In the genomic region with DNA sequence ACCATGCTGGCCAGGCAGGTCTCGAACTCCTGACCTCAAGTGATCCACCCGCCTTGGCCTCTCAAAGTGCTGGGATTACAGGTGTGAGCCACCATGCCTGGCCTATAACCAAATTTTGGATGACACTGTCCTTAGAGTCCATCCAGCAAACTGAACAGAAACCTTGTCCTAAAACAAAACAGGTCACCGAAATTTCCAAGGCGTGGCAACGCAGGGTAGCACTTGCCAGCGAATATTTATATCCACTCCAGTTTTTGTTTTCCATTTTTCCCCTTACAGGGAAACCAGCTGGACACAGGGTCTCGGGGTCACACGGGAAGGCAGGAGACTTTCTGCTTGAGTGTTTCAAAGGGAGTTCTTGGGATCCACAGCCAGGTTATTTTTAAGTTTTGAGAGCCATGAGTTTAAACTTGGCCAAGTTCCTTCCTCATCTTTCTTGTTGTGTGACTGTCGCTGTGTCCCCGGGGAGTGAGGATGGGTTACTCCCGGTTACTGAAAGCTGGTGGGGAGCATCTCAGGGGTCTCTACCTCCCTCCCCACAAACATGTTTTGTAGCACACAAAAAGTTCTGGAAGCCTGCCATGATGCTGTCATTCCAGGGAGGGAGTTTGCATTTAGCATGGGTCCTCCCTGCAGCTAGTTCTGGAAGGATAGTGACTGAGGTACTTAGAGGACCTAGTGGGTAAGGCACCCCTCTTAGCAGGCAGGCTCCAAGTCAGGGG, we compare ENCODE assay signal across 12 cellular contexts. TPM values are rescaled to one million over a fixed set of nuclear protein-coding genes. Genes with fewer than 3 reads are reported as not detected.
DNase-seq lines count a peak whose midpoint lies in the region; ATAC-seq and TF ChIP-seq lines count a peak whose summit lies in the region.
"Had no signal": no experiment of that assay in that cellular context is flagged by ENCODE, and none has a peak within 500 bp of the region (broad histone marks: within the 10 kb centered on the region; RNA-seq: fewer than 3 reads in every experiment).

No MANE protein-coding gene starts in this region.

- peak; percentile 61 for DNase-seq in PC-3
- DNase-seq in chondrocyte (ENCODE audit: low spot score) = no peak
- no peak for DNase-seq in lung (ENCODE audit: low spot score)
- peak in 1 of 2 donors; percentile 37 for DNase-seq in thyroid gland
- no peak for DNase-seq in activated CD4-positive, alpha-beta memory T cell treated with anti-CD3 and anti-CD28 coated beads, Interleukin-2, amount 10 ng/mL, durations not matched to agents 7 days and 5 days
- no peak for DNase-seq in A673 (ENCODE audit: low spot score)
- DNase-seq in posterior vena cava (ENCODE audit: low spot score) = no peak
- no peak for DNase-seq in NCI-H2081 (lab: John Stamatoyannopoulos, UW)
- DNase-seq: activated naive CD4-positive, alpha-beta T cell treated with Interleukin-2 at 50 U/mL for 16 hours; Caco-2; NCI-H524 treated with DMSO at 0.1 percent for 48 hours; stimulated activated CD4-positive, alpha-beta T cell treated with anti-CD3 and anti-CD28 coated beads, Interleukin-12 subunit alpha, Interleukin-12 subunit beta, amount 100 ng/mL, for 4 hours had no signal

- no peak for TF ChIP-seq CTCF in PC-3 (conservative IDR thresholded peaks at IDR 0.05; ENCODE audit: low read depth, low read length)
- no peak for TF ChIP-seq CTCF in chondrocyte (IDR thresholded peaks at IDR 0.05)
- no peak for TF ChIP-seq CTCF in lung (IDR thresholded peaks at IDR 0.05; ENCODE audit: control extremely low read depth, extremely low read depth)
- no peak for TF ChIP-seq CTCF in thyroid gland (IDR thresholded peaks at IDR 0.05)
- no peak for TF ChIP-seq CTCF in A673 (conservative IDR thresholded peaks at IDR 0.05; ENCODE audit: low read depth, low read length)

- no peak for TF ChIP-seq POLR2A in thyroid gland (IDR thresholded peaks at IDR 0.05)

- peaks cover 93% of the 10 kb centered on the region for H3K79me2 ChIP-seq in PC-3 (ENCODE audit: low read length)

- H3K27ac ChIP-seq in PC-3 (ENCODE audit: low read length) (peak overlapping the region; percentile 76), lung (ENCODE audit: low read depth in 1 of 2, low read length in 1 of 2) (peak overlapping the region; percentile 65 to 92), thyroid gland (peak overlapping the region; percentile 82 to 92 (median 92)), A673 (ENCODE audit: low read depth, low read length, poor library complexity, severe bottlenecking) (no peak overlapping the region)

- no peak overlapping the region for H2AFZ ChIP-seq in PC-3 (ENCODE audit: low read length)

- H3K27ac Mint-ChIP-seq in chondrocyte (ENCODE audit: unreplicated experiment) = peak overlapping the region; percentile 95
- H3K27ac Mint-ChIP-seq in activated CD4-positive, alpha-beta memory T cell treated with anti-CD3 and anti-CD28 coated beads, Interleukin-2, amount 10 ng/mL, durations not matched to agents 7 days and 5 days = no peak overlapping the region

- H3K9me2 ChIP-seq in PC-3 (replicated peaks; ENCODE audit: low read length) = no peaks in the 10 kb centered on the region

- WGBS in lung, 2 donors = 45 to 69% methylated on average over 11 of the region's 11 CpGs
- WGBS in thyroid gland, 2 donors = 45 to 51% methylated on average over 11 of the region's 11 CpGs

- H3K9me3 Mint-ChIP-seq in chondrocyte (ENCODE audit: low read depth) = no peaks in the 10 kb centered on the region
- H3K9me3 Mint-ChIP-seq in activated CD4-positive, alpha-beta memory T cell treated with anti-CD3 and anti-CD28 coated beads, Interleukin-2, amount 10 ng/mL, durations not matched to agents 7 days and 5 days = no peaks in the 10 kb centered on the region

- H3K4me3 ChIP-seq in PC-3 (ENCODE audit: low read length) (no peak overlapping the region), lung (no peak overlapping the region), thyroid gland (replicated peaks in 1 of 3) (no peak overlapping the region), A673 (ENCODE audit: low read depth, low read length, poor library complexity, severe bottlenecking) (no peak overlapping the region)

- peak; percentile 35 for ATAC-seq in PC-3
- no peak for ATAC-seq in lung (ENCODE audit: insufficient read depth, low FRiP score)

- H3K27me3 ChIP-seq in PC-3 (ENCODE audit: low read length) (no peaks in the 10 kb centered on the region), lung (ENCODE audit: control insufficient read depth, insufficient read depth) (no peaks in the 10 kb centered on the region), thyroid gland (no peaks in the 10 kb centered on the region), A673 (replicated peaks; ENCODE audit: insufficient read depth, low read depth, low read length, poor library complexity) (no peaks in the 10 kb centered on the region)

- POLR2A ChIA-PET in PC-3 (lab: Charles Lee; ENCODE audit: unreplicated experiment) = interaction anchor here (1.0 kb wide), 1 partner anchor 10 kb away, joined by 11 read pairs; no protein-coding TSS in a partner anchor
- POLR2A ChIA-PET in activated CD4-positive, alpha-beta memory T cell treated with anti-CD3 and anti-CD28 coated beads, Interleukin-2, amount 10 ng/mL, durations not matched to agents 7 days and 5 days (lab: Charles Lee) = interaction anchor here (1.3 kb wide), 1 partner anchor 9 kb away, joined by 3 read pairs; no protein-coding TSS in a partner anchor
- POLR2A ChIA-PET in A673 (lab: Charles Lee; ENCODE audit: low non-redundant PET) = no interaction called here

- H3K9ac ChIP-seq in PC-3 (ENCODE audit: low read length) = peak overlapping the region; percentile 19; the same call in 1 of the 2 replicates

- H3K4me1 ChIP-seq in PC-3 (ENCODE audit: insufficient read depth, low read length) (peaks cover 48% of the 10 kb centered on the region), lung (ENCODE audit: control insufficient read depth in 2 of 2, insufficient read depth in 2 of 2, low read length in 2 of 2) (peaks cover 30 to 35% of the 10 kb centered on the region in 2 donors), thyroid gland (peaks cover 73 to 77% of the 10 kb centered on the region in 2 donors), A673 (ENCODE audit: insufficient read depth, low read length, poor library complexity, severe bottlenecking) (no peaks in the 10 kb centered on the region)
- H3K4me1 ChIP-seq: Caco-2 had no signal

- peaks cover 3% of the 10 kb centered on the region for H3F3A ChIP-seq in PC-3 (ENCODE audit: low read length, unreplicated experiment)

- peak overlapping the region; percentile 48 for H3K4me3 Mint-ChIP-seq in chondrocyte (ENCODE audit: unreplicated experiment)
- H3K4me3 Mint-ChIP-seq in activated CD4-positive, alpha-beta memory T cell treated with anti-CD3 and anti-CD28 coated beads, Interleukin-2, amount 10 ng/mL, durations not matched to agents 7 days and 5 days = no peak overlapping the region

- H3K36me3 ChIP-seq in PC-3 (ENCODE audit: low read depth, low read length) (peaks cover 27% of the 10 kb centered on the region; the same call in 1 of the 2 replicates), lung (ENCODE audit: control insufficient read depth in 2 of 2, insufficient read depth in 2 of 2, low read length in 2 of 2) (peaks cover 0 to 8% of the 10 kb centered on the region in 2 donors), thyroid gland (no peaks in the 10 kb centered on the region), A673 (ENCODE audit: insufficient read depth, low read length, poor library complexity, severe bottlenecking) (no peaks in the 10 kb centered on the region)

- H3K36me3 Mint-ChIP-seq in chondrocyte (ENCODE audit: low read depth) = no peaks in the 10 kb centered on the region
- peaks cover 18% of the 10 kb centered on the region for H3K36me3 Mint-ChIP-seq in activated CD4-positive, alpha-beta memory T cell treated with anti-CD3 and anti-CD28 coated beads, Interleukin-2, amount 10 ng/mL, durations not matched to agents 7 days and 5 days (ENCODE audit: low read depth)

- H3K4me2 ChIP-seq in PC-3 (ENCODE audit: low read length) = peak overlapping the region; percentile 73

- no peaks in the 10 kb centered on the region for H3K27me3 Mint-ChIP-seq in chondrocyte (ENCODE audit: low read depth)
- no peaks in the 10 kb centered on the region for H3K27me3 Mint-ChIP-seq in activated CD4-positive, alpha-beta memory T cell treated with anti-CD3 and anti-CD28 coated beads, Interleukin-2, amount 10 ng/mL, durations not matched to agents 7 days and 5 days

- intact Hi-C loops in PC-3 (cut with micrococcal nuclease) = no loop called here
- intact Hi-C loops in thyroid gland (cut with DNase I) = no loop called here
- intact Hi-C loops in A673 (cut with micrococcal nuclease; ENCODE audit: unreplicated experiment) = no loop called here
- intact Hi-C loops in posterior vena cava (cut with DNase I) = no loop called here

- H4K20me1 ChIP-seq in PC-3 (ENCODE audit: low read length) = peaks cover 43% of the 10 kb centered on the region

- CTCF ChIA-PET in PC-3 (lab: Charles Lee) = interaction anchor here (0.6 to 1.4 kb wide), 2 partner anchors 49 to 53 kb away, joined by 5 to 7 read pairs; no protein-coding TSS in a partner anchor
- CTCF ChIA-PET in activated CD4-positive, alpha-beta memory T cell treated with anti-CD3 and anti-CD28 coated beads, Interleukin-2, amount 10 ng/mL, durations not matched to agents 7 days and 5 days (lab: Charles Lee) = no interaction called here
- CTCF ChIA-PET in A673 (lab: Charles Lee) = no interaction called here

- no TSS peak for BruUV-seq in PC-3 (replicated peaks; lab: Mats Ljungman, UMichigan)
- no TSS peak for BruUV-seq in A673 (replicated peaks; lab: Mats Ljungman, UMichigan)

- peaks cover 68% of the 10 kb centered on the region for H3K4me1 Mint-ChIP-seq in chondrocyte (ENCODE audit: low read depth)
- peaks cover 17% of the 10 kb centered on the region for H3K4me1 Mint-ChIP-seq in activated CD4-positive, alpha-beta memory T cell treated with anti-CD3 and anti-CD28 coated beads, Interleukin-2, amount 10 ng/mL, durations not matched to agents 7 days and 5 days

- H3K9me3 ChIP-seq in PC-3 (ENCODE audit: low read length) (no peaks in the 10 kb centered on the region), lung (ENCODE audit: control insufficient read depth in 2 of 2, insufficient read depth in 1 of 2, low read length in 1 of 2) (no peaks in the 10 kb centered on the region), thyroid gland (no peaks in the 10 kb centered on the region), A673 (ENCODE audit: low read depth, low read length, poor library complexity, severe bottlenecking) (no peaks in the 10 kb centered on the region)
- H3K9me3 ChIP-seq: Caco-2 had no signal

RNA-seq across cellular contexts. Expression of gene LIMD1, which starts 12.6 kb away (rescaled TPM):
- total RNA-seq in PC-3 (2014; rRNA removed) = 37.1 and 42.7 TPM in 2 replicates
- total RNA-seq in chondrocyte = 20.0 to 32.0 TPM (median 29.6 TPM) in 3 replicates
- total RNA-seq in lung = 100 to 1,000 TPM in 1 of 2 donors, 10 to 100 TPM in 1; 70.0 to 123 TPM
- 10 to 100 TPM in 1 of 2 donors, 1 to 10 TPM in 1; 9.3 to 18.5 TPM for polyA plus RNA-seq in lung
- 10 to 100 TPM; 43.4 to 59.2 (median 52.1) TPM for total RNA-seq in thyroid gland
- total RNA-seq in activated CD4-positive, alpha-beta memory T cell treated with anti-CD3 and anti-CD28 coated beads, Interleukin-2, amount 10 ng/mL, durations not matched to agents 7 days and 5 days = 10 to 100 TPM; 39.9 to 41.0 TPM
- total RNA-seq in A673 (2021) = 18.5 and 20.7 TPM in 2 replicates
- total RNA-seq in posterior vena cava = 10 to 100 TPM; 28.9 to 33.5 TPM
